Comparison of ENCODE assay signal across 8 cellular contexts in the genomic region with DNA sequence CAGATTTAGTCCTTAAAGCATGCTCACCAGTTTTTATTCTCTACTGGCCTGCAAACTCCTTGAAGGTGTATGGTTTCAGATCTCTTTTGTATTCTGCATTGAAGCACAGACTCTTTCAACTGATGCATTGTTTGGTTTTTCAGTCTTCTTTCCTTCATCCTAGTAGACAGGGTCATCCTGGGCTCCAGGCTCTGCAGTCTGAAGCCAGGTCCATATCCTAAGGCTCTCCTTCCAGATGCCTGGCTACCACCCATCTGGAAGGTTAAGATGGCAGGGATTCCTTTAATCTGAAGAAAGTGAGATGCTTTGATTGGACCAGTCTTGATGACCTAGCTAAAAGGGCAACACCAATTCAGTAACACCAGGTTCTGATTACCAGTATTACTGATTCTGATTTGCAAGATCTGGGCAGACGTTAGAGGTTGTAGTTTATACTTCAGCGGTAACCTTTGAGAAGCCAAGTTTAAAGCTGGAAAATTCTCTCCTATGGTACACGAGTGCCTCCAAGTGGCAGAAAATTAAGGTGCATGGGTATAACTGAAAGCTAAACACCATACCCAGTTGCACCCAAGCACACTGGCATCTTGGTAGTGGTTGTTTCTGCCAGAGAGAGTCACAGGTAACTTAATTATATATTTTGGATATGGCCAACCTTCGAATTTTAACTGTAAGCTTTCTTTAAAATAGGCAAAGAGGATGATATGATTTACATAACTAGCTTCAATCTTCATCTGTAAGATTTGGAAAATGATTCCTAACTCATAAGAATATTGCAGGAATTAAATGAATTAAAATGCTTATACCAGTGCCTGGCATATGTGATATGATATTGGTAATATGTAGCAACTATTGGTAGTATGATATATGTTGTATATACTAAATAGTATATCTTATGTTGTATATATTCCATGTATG.
A peak's percentile ranks its signal among the peaks of the same experiment; 100 is the strongest.
DNase-seq lines count a peak whose midpoint lies in the region; ATAC-seq, FAIRE-seq and TF ChIP-seq lines count a peak whose summit lies in the region.

No MANE protein-coding gene starts in this region.

- DNase-seq in activated T-cell treated with anti-CD3 and anti-CD28 coated beads for 24 hours (ENCODE audit: low read depth) (peak; percentile 1), NCI-H1092 (lab: John Stamatoyannopoulos, UW) (peak; percentile 57), iPS-NIHi11 (ENCODE audit: low spot score) (peak; percentile 39), upper lobe of left lung (no peak)
- no peak for DNase-seq in activated T-cell treated with anti-CD3 and anti-CD28 coated beads, Interleukin-2, amount 50 U/mL, for 4 hours

- no peak for ATAC-seq in activated T-cell treated with anti-CD3 and anti-CD28 coated beads, Interleukin-2, amount 50 U/mL, for 4 hours
- peak; percentile 26 to 61 for ATAC-seq in upper lobe of left lung (ENCODE audit: low FRiP score in 2 of 2)
- no peak for ATAC-seq in HG03378 (IDR thresholded peaks at IDR 0.05; ENCODE audit: unreplicated experiment)
- ATAC-seq in GM18870 (IDR thresholded peaks at IDR 0.05; ENCODE audit: unreplicated experiment) = no peak

- H3K4me3 Mint-ChIP-seq in activated T-cell treated with anti-CD3 and anti-CD28 coated beads, Interleukin-2, amount 50 U/mL, for 4 hours = no peak overlapping the region

- peaks cover 5% of the 10 kb centered on the region for H3K9me3 Mint-ChIP-seq in activated T-cell treated with anti-CD3 and anti-CD28 coated beads, Interleukin-2, amount 50 U/mL, for 4 hours

- FAIRE-seq in TTC549 (lab: Jason Lieb, UNC) = peak; percentile 41

- peak; percentile 28 to 72 (median 44) for TF ChIP-seq CTCF in upper lobe of left lung (IDR thresholded peaks at IDR 0.05)

- no peaks in the 10 kb centered on the region for H3K4me1 ChIP-seq in upper lobe of left lung

- no peaks in the 10 kb centered on the region for H3K27me3 Mint-ChIP-seq in activated T-cell treated with anti-CD3 and anti-CD28 coated beads, Interleukin-2, amount 50 U/mL, for 4 hours (ENCODE audit: low read depth)

- no peak overlapping the region for H3K4me3 ChIP-seq in upper lobe of left lung

- TF ChIP-seq EP300 in upper lobe of left lung (IDR thresholded peaks at IDR 0.05) = no peak

- no peaks in the 10 kb centered on the region for H3K36me3 Mint-ChIP-seq in activated T-cell treated with anti-CD3 and anti-CD28 coated beads, Interleukin-2, amount 50 U/mL, for 4 hours (ENCODE audit: insufficient read depth)

- no peaks in the 10 kb centered on the region for H3K36me3 ChIP-seq in upper lobe of left lung

- H3K9me3 ChIP-seq in upper lobe of left lung = no peaks in the 10 kb centered on the region

- H3K27ac ChIP-seq in upper lobe of left lung = no peak overlapping the region

- no peaks in the 10 kb centered on the region for H3K4me1 Mint-ChIP-seq in activated T-cell treated with anti-CD3 and anti-CD28 coated beads, Interleukin-2, amount 50 U/mL, for 4 hours (ENCODE audit: low read depth)

- WGBS in upper lobe of left lung, 2 donors = 15 to 22% methylated on average over 4 of the region's 4 CpGs

- no peak for TF ChIP-seq POLR2A in upper lobe of left lung (IDR thresholded peaks at IDR 0.05)

- H3K27me3 ChIP-seq in upper lobe of left lung = no peaks in the 10 kb centered on the region

Comparison
In these comparisons a context has a peak if more than half of its experiments do, and no peak if none do; other contexts are left out.
1. DNase-seq: peak in activated T-cell treated with anti-CD3 and anti-CD28 coated beads for 24 hours (single experiment), NCI-H1092 (single experiment) and iPS-NIHi11 (single experiment); none in activated T-cell treated with anti-CD3 and anti-CD28 coated beads, Interleukin-2, amount 50 U/mL, for 4 hours (single experiment) and upper lobe of left lung (0 of 2).
2. ATAC-seq: peak in upper lobe of left lung (2 of 2); none in activated T-cell treated with anti-CD3 and anti-CD28 coated beads, Interleukin-2, amount 50 U/mL, for 4 hours (0 of 2), HG03378 (single experiment) and GM18870 (single experiment).